16 cellular contexts compared by ENCODE assay signal in genomic region chr6:1076531-1077453, GRCh38.
"Had no signal": no experiment of that assay in that cellular context is flagged by ENCODE, and none has a peak within 500 bp of the region (broad histone marks: within the 10 kb centered on the region; RNA-seq: fewer than 3 reads in every experiment).

No MANE protein-coding gene starts in this region.

- H3K4me1 Mint-ChIP-seq: activated B cell treated with CpG ODN at 0.5 μM for 24 hours, naive B cell had no signal

- H3K27me3 ChIP-seq: esophagus muscularis mucosa, transverse colon had no signal

- H3K36me3 Mint-ChIP-seq: naive B cell had no signal

- H3K9me3 ChIP-seq: esophagus muscularis mucosa, neutrophil, transverse colon had no signal

- H3K27me3 Mint-ChIP-seq: activated B cell treated with CpG ODN at 0.5 μM for 24 hours had no signal

- H3K4me3 ChIP-seq: esophagus muscularis mucosa, transverse colon had no signal

- H3K27ac ChIP-seq: esophagus muscularis mucosa, neutrophil, parathyroid adenoma, transverse colon had no signal

- DNase-seq: activated B cell treated with CpG ODN at 0.5 μM for 24 hours; activated CD4-positive, alpha-beta T cell treated with anti-CD3 and anti-CD28 coated beads, Interleukin-2, amount 50 U/mL, for 1 hour; activated CD8-positive, alpha-beta memory T cell treated with anti-CD3 and anti-CD28 coated beads for 24 hours; activated naive CD4-positive, alpha-beta T cell treated with Interleukin-2 at 50 U/mL for 16 hours; hippocampal formation; midbrain; naive B cell; retina; stimulated activated CD4-positive, alpha-beta T cell treated with anti-CD3 and anti-CD28 coated beads, Interleukin-4, amount 100 ng/mL, for 24 hours; stimulated activated naive CD4-positive, alpha-beta T cell treated with Interleukin-2 at 50 U/mL for 16 hours; transverse colon had no signal

- H3K9me3 Mint-ChIP-seq: activated B cell treated with CpG ODN at 0.5 μM for 24 hours; activated T-helper 1 cell treated with anti-CD3 and anti-CD28 coated beads, Interleukin-12 subunit alpha, Interleukin-12 subunit beta, Interleukin-2, Interleukin-4 antibody, amounts not matched to agents 30 ng/mL and 10 ng/mL and 1 ng/mL, durations not matched to agents 14 hours and 24 hours and 36 hours; naive B cell; T-helper 2 cell treated with Interferon-gamma antibody and Interleukin-4, amounts not matched to agents 5 μg/mL and 100 μg/mL, for 36 hours had no signal

- H3K4me3 Mint-ChIP-seq: activated B cell treated with CpG ODN at 0.5 μM for 24 hours; activated T-helper 1 cell treated with anti-CD3 and anti-CD28 coated beads, Interleukin-12 subunit alpha, Interleukin-12 subunit beta, Interleukin-2, Interleukin-4 antibody, amounts not matched to agents 30 ng/mL and 10 ng/mL and 1 ng/mL, durations not matched to agents 14 hours and 24 hours and 36 hours; naive B cell; T-helper 2 cell treated with Interferon-gamma antibody and Interleukin-4, amounts not matched to agents 5 μg/mL and 100 μg/mL, for 36 hours had no signal

- H3K36me3 ChIP-seq: esophagus muscularis mucosa, neutrophil, transverse colon had no signal

- H3K4me1 ChIP-seq: parathyroid adenoma had no signal

- H3K27ac Mint-ChIP-seq: activated B cell treated with CpG ODN at 0.5 μM for 24 hours; activated T-helper 1 cell treated with anti-CD3 and anti-CD28 coated beads, Interleukin-12 subunit alpha, Interleukin-12 subunit beta, Interleukin-2, Interleukin-4 antibody, amounts not matched to agents 30 ng/mL and 10 ng/mL and 1 ng/mL, durations not matched to agents 14 hours and 24 hours and 36 hours; T-helper 2 cell treated with Interferon-gamma antibody and Interleukin-4, amounts not matched to agents 5 μg/mL and 100 μg/mL, for 36 hours had no signal
